1 cellular context compared by ENCODE assay signal in genomic region chr11:79086056-79086455, GRCh38.
TF ChIP-seq lines count a peak whose summit lies in the region.

No MANE protein-coding gene starts in this region.

TF ChIP-seq in HCT116, 20 proteins besides CTCF, POLR2A, EP300 and RAD21:
- TF ChIP-seq ZNF274 (IDR thresholded peaks at IDR 0.05; ENCODE audit: low read depth, low read length) = no peak
- TF ChIP-seq SRF (IDR thresholded peaks at IDR 0.05; ENCODE audit: low read depth) = no peak
